In genomic region chr1:183711691-183712401, GRCh38 we compare ENCODE assay signal across 13 cellular contexts. TPM values are rescaled to one million over a fixed set of nuclear protein-coding genes. Genes with fewer than 3 reads are reported as not detected.
A peak's percentile ranks its signal among the peaks of the same experiment; 100 is the strongest.
DNase-seq lines count a peak whose midpoint lies in the region; ATAC-seq and TF ChIP-seq lines count a peak whose summit lies in the region.
"Had no signal": no experiment of that assay in that cellular context is flagged by ENCODE, and none has a peak within 500 bp of the region (broad histone marks: within the 10 kb centered on the region; RNA-seq: fewer than 3 reads in every experiment).

No MANE protein-coding gene starts in this region.

- H3K9me3 ChIP-seq in HAP-1 (no peaks in the 10 kb centered on the region), body of pancreas (no peaks in the 10 kb centered on the region)
- H3K9me3 ChIP-seq: neutrophil had no signal

- no peaks in the 10 kb centered on the region for H3K9me3 Mint-ChIP-seq in natural killer cell treated with Interleukin-12 subunit alpha and Interleukin-12 subunit beta and Interleukin-15 and Interleukin-18, amount 100 ng/mL, for 72 hours
- H3K9me3 Mint-ChIP-seq: IgD-negative memory B cell; stimulated activated naive B cell treated with anti-CD40 and anti-IgM and Interleukin-4, amounts not matched to agents 10 μg/mL and 1 μg/mL and 100 μg/mL, for 72 hours had no signal

- peaks cover 0 to 2% of the 10 kb centered on the region in 2 donors for H3K27me3 Mint-ChIP-seq in natural killer cell treated with Interleukin-12 subunit alpha and Interleukin-12 subunit beta and Interleukin-15 and Interleukin-18, amount 100 ng/mL, for 72 hours
- H3K27me3 Mint-ChIP-seq: IgD-negative memory B cell; stimulated activated naive B cell treated with anti-CD40 and anti-IgM and Interleukin-4, amounts not matched to agents 10 μg/mL and 1 μg/mL and 100 μg/mL, for 72 hours had no signal

- H3K4me3 ChIP-seq in skeletal muscle cell (ENCODE audit: low read depth, low read length) (no peak overlapping the region), HAP-1 (no peak overlapping the region), body of pancreas (no peak overlapping the region)

- peak; percentile 90 for ATAC-seq in Right ventricle myocardium superior (ENCODE audit: poor library complexity)
- no peak for ATAC-seq in natural killer cell treated with Interleukin-12 subunit alpha and Interleukin-12 subunit beta and Interleukin-15 and Interleukin-18, amount 100 ng/mL, for 72 hours
- ATAC-seq in body of pancreas, result no peak
- ATAC-seq: stimulated activated naive B cell treated with anti-CD40 and anti-IgM and Interleukin-4, amounts not matched to agents 10 μg/mL and 1 μg/mL and 100 μg/mL, for 72 hours had no signal

- peak; percentile 33 for DNase-seq in HCEC 1CT
- DNase-seq in amniotic epithelial cell (ENCODE audit: low read depth), result peak; percentile 75
- DNase-seq in Right ventricle myocardium superior, result peak; percentile 41
- DNase-seq in skeletal muscle cell (ENCODE audit: low read depth), result peak; percentile 55
- DNase-seq in HAP-1 (ENCODE audit: low spot score in 2 of 2), result no peak
- no peak for DNase-seq in natural killer cell treated with Interleukin-12 subunit alpha and Interleukin-12 subunit beta and Interleukin-15 and Interleukin-18, amount 100 ng/mL, for 72 hours (ENCODE audit: low spot score)
- DNase-seq in body of pancreas, result no peak
- DNase-seq: amniotic stem cell; kidney; stimulated activated naive B cell treated with anti-CD40 and anti-IgM and Interleukin-4, amounts not matched to agents 10 μg/mL and 1 μg/mL and 100 μg/mL, for 72 hours had no signal

- no peaks in the 10 kb centered on the region for H3K27me3 ChIP-seq in HAP-1 (ENCODE audit: low read depth)
- H3K27me3 ChIP-seq in body of pancreas, result no peaks in the 10 kb centered on the region
- H3K27me3 ChIP-seq: neutrophil had no signal

- no peaks in the 10 kb centered on the region for H3K36me3 Mint-ChIP-seq in natural killer cell treated with Interleukin-12 subunit alpha and Interleukin-12 subunit beta and Interleukin-15 and Interleukin-18, amount 100 ng/mL, for 72 hours
- H3K36me3 Mint-ChIP-seq: IgD-negative memory B cell; stimulated activated naive B cell treated with anti-CD40 and anti-IgM and Interleukin-4, amounts not matched to agents 10 μg/mL and 1 μg/mL and 100 μg/mL, for 72 hours had no signal

- WGBS in body of pancreas, 2 donors, result 75 to 79% methylated on average over 6 of the region's 6 CpGs

- no peak overlapping the region for H3K27ac ChIP-seq in body of pancreas
- H3K27ac ChIP-seq: neutrophil had no signal

- H3K4me1 ChIP-seq in HAP-1, result no peaks in the 10 kb centered on the region
- H3K4me1 ChIP-seq in body of pancreas, result no peaks in the 10 kb centered on the region

- in situ Hi-C loops in HAP-1 (cut with MboI; ENCODE audit: low sequenced_read_pairs), result no loop called here

- no peaks in the 10 kb centered on the region for H3K4me1 Mint-ChIP-seq in natural killer cell treated with Interleukin-12 subunit alpha and Interleukin-12 subunit beta and Interleukin-15 and Interleukin-18, amount 100 ng/mL, for 72 hours (ENCODE audit: low read depth in 2 of 2)
- H3K4me1 Mint-ChIP-seq: IgD-negative memory B cell had no signal

- intact Hi-C loops in Right ventricle myocardium superior (cut with DNase I) (no loop called here), body of pancreas (cut with DNase I) (no loop called here)

- no peaks in the 10 kb centered on the region for H3K36me3 ChIP-seq in HAP-1 (replicated peaks)
- H3K36me3 ChIP-seq in body of pancreas (replicated peaks in 1 of 2; ENCODE audit: insufficient read depth in 1 of 2, low read depth in 2 of 2), result no peaks in the 10 kb centered on the region
- H3K36me3 ChIP-seq: neutrophil had no signal

- H3K4me3 Mint-ChIP-seq in natural killer cell treated with Interleukin-12 subunit alpha and Interleukin-12 subunit beta and Interleukin-15 and Interleukin-18, amount 100 ng/mL, for 72 hours, result no peak overlapping the region
- H3K4me3 Mint-ChIP-seq: IgD-negative memory B cell; stimulated activated naive B cell treated with anti-CD40 and anti-IgM and Interleukin-4, amounts not matched to agents 10 μg/mL and 1 μg/mL and 100 μg/mL, for 72 hours had no signal

- TF ChIP-seq CTCF in body of pancreas (IDR thresholded peaks at IDR 0.05), result no peak

- TF ChIP-seq POLR2A in body of pancreas (IDR thresholded peaks at IDR 0.05), result no peak

- H3K27ac Mint-ChIP-seq in natural killer cell treated with Interleukin-12 subunit alpha and Interleukin-12 subunit beta and Interleukin-15 and Interleukin-18, amount 100 ng/mL, for 72 hours, result no peak overlapping the region
- H3K27ac Mint-ChIP-seq: IgD-negative memory B cell; stimulated activated naive B cell treated with anti-CD40 and anti-IgM and Interleukin-4, amounts not matched to agents 10 μg/mL and 1 μg/mL and 100 μg/mL, for 72 hours had no signal

RNA-seq across cellular contexts. Expression of gene APOBEC4, which starts 58.7 kb away (rescaled TPM):
- total RNA-seq in Right ventricle myocardium superior (not detected), body of pancreas (not detected)
- total RNA-seq in natural killer cell treated with Interleukin-12 subunit alpha and Interleukin-12 subunit beta and Interleukin-15 and Interleukin-18, amount 100 ng/mL, for 72 hours, result not detected
- total RNA-seq: H4, kidney had no signal

Comparison
In these comparisons a context has a peak if more than half of its experiments do, and no peak if none do; other contexts are left out.
1. DNase-seq: peak in HCEC 1CT (single experiment), amniotic epithelial cell (single experiment), Right ventricle myocardium superior (single experiment) and skeletal muscle cell (single experiment); none in HAP-1 (0 of 2), natural killer cell treated with Interleukin-12 subunit alpha and Interleukin-12 subunit beta and Interleukin-15 and Interleukin-18, amount 100 ng/mL, for 72 hours (single experiment) and body of pancreas (0 of 4).